In genomic region chr2:240922234-240922981, GRCh38 we compare ENCODE assay signal across 1 cellular context.
TF ChIP-seq lines count a peak whose summit lies in the region.

No MANE protein-coding gene starts in this region.

TF ChIP-seq in IMR-90, 13 proteins besides CTCF, POLR2A, EP300 and RAD21:
- TF ChIP-seq USF2 (IDR thresholded peaks at IDR 0.05; ENCODE audit: low read depth, low read length) (no peak), FOS (IDR thresholded peaks at IDR 0.05; ENCODE audit: low read depth, low read length) (no peak)
